8 cellular contexts compared by ENCODE assay signal in genomic region chr1:234604393-234604725, GRCh38. TPM values are rescaled to one million over a fixed set of nuclear protein-coding genes. Genes with fewer than 3 reads are reported as not detected.
A peak's percentile ranks its signal among the peaks of the same experiment; 100 is the strongest.
DNase-seq lines count a peak whose midpoint lies in the region; ATAC-seq, FAIRE-seq and TF ChIP-seq lines count a peak whose summit lies in the region.

No MANE protein-coding gene starts in this region.

- H3K4me3 ChIP-seq in GM23338, result peak overlapping the region; percentile 72
- H3K4me3 ChIP-seq in WI38 (ENCODE audit: low read depth, low read length), result peak overlapping the region; percentile 69
- peak overlapping the region; percentile 64 to 74 for H3K4me3 ChIP-seq in foreskin fibroblast (ENCODE audit: low read depth in 1 of 2, low read length in 2 of 2)
- H3K4me3 ChIP-seq in small intestine (ENCODE audit: low read depth in 1 of 2, low read length in 2 of 2), result peak overlapping the region in 1 of 2 donors; percentile 61

- DNase-seq in GM23338 (ENCODE audit: low spot score) (no peak), foreskin fibroblast (no peak), small intestine (no peak), AG20443 (ENCODE audit: low spot score) (no peak), SHP77 (lab: John Stamatoyannopoulos, UW) (no peak), NCI-H2196 treated with DMSO at 0.1 percent for 48 hours (lab: John Stamatoyannopoulos, UW; ENCODE audit: unreplicated experiment) (no peak), NCI-H69 (lab: John Stamatoyannopoulos, UW) (no peak)

- peaks cover 23% of the 10 kb centered on the region for H4K20me1 ChIP-seq in GM23338 (replicated peaks; ENCODE audit: insufficient read depth)

- peaks cover 43% of the 10 kb centered on the region for H3K36me3 Mint-ChIP-seq in GM23338 (ENCODE audit: low read depth)

- no peak for FAIRE-seq in small intestine (lab: Jason Lieb, UNC)

- TF ChIP-seq CTCF in GM23338 (conservative IDR thresholded peaks at IDR 0.05; ENCODE audit: low read depth in 2 of 2), result no peak
- TF ChIP-seq CTCF in WI38 (IDR thresholded peaks at IDR 0.05; ENCODE audit: low read depth, low read length), result no peak
- no peak for TF ChIP-seq CTCF in foreskin fibroblast (IDR thresholded peaks at IDR 0.05; ENCODE audit: low read depth, low read length)

- peaks cover 4% of the 10 kb centered on the region; the same call in 1 of the 3 replicates for H3K9me3 Mint-ChIP-seq in GM23338

- no peaks in the 10 kb centered on the region for H3K9me2 ChIP-seq in GM23338 (ENCODE audit: insufficient read depth)

- peaks cover 76% of the 10 kb centered on the region for H3K4me1 ChIP-seq in GM23338 (ENCODE audit: insufficient read depth)
- peaks cover 3 to 4% of the 10 kb centered on the region in 2 donors for H3K4me1 ChIP-seq in small intestine (ENCODE audit: control insufficient read depth in 2 of 2, insufficient read depth in 1 of 2, low read depth in 1 of 2, low read length in 1 of 2)

- 0 out of 2 replicates have a peak overlapping the region, but pooled peaks have one; percentile 48 for H3K27ac ChIP-seq in GM23338 (ENCODE audit: low read depth)
- peak overlapping the region; percentile 88 to 92 for H3K27ac ChIP-seq in small intestine (ENCODE audit: low read depth in 1 of 2, low read length in 1 of 2)

- H3K36me3 ChIP-seq in GM23338 (ENCODE audit: insufficient read depth) (peaks cover 8% of the 10 kb centered on the region; the same call in 1 of the 2 replicates), small intestine (ENCODE audit: control insufficient read depth in 2 of 2, insufficient read depth in 2 of 2, low read length in 2 of 2) (peaks cover 8% of the 10 kb centered on the region in 2 donors)

- peaks cover 74% of the 10 kb centered on the region for H3K79me2 ChIP-seq in GM23338 (replicated peaks; ENCODE audit: insufficient read depth)

- no peak for ATAC-seq in GM23338

- peaks cover 7% of the 10 kb centered on the region for H3K27me3 Mint-ChIP-seq in GM23338 (ENCODE audit: insufficient read depth, low read depth, poor library complexity)

- peaks cover 68% of the 10 kb centered on the region for H3K4me1 Mint-ChIP-seq in GM23338

- H2AFZ ChIP-seq in GM23338, result no peak overlapping the region

- peak overlapping the region; percentile 91 for H3K4me3 Mint-ChIP-seq in GM23338

- no peaks in the 10 kb centered on the region for H3F3A ChIP-seq in GM23338 (replicated peaks; ENCODE audit: low read depth)

- no peaks in the 10 kb centered on the region for H3K27me3 ChIP-seq in GM23338 (ENCODE audit: insufficient read depth)
- no peaks in the 10 kb centered on the region for H3K27me3 ChIP-seq in small intestine (ENCODE audit: control insufficient read depth in 2 of 2, insufficient read depth in 2 of 2, low read length in 2 of 2)

- H3K9me3 ChIP-seq in small intestine (ENCODE audit: control insufficient read depth, low read depth), result no peaks in the 10 kb centered on the region

- H3K4me2 ChIP-seq in GM23338, result peak overlapping the region; percentile 73

- H3K27ac Mint-ChIP-seq in GM23338, result peak overlapping the region; percentile 82

TF ChIP-seq in GM23338, 12 proteins besides CTCF, POLR2A, EP300 and RAD21:
- TF ChIP-seq EZH2 (IDR thresholded peaks at IDR 0.05; ENCODE audit: low read depth, unreplicated experiment), result no peak

RNA-seq across cellular contexts. Expression of gene IRF2BP2, which starts 5.6 kb away (rescaled TPM):
- 62.4 and 62.9 TPM in 2 replicates for total RNA-seq in GM23338 (2014; rRNA removed; shearing (Covaris generic))
- polyA plus RNA-seq in GM23338 (2016; fragmentation: Nextera tagmentation; extraction: Ambion mirVana) (19.4 and 21.5 TPM in 2 replicates), small intestine (10 to 100 TPM; 42.4 to 80.6 (median 47.2) TPM)
